Comparison of ENCODE assay signal across 9 cellular contexts in genomic region chr1:1432951-1433803, GRCh38. TPM values are rescaled to one million over a fixed set of nuclear protein-coding genes. Genes with fewer than 3 reads are reported as not detected.
DNase-seq lines count a peak whose midpoint lies in the region; ATAC-seq and FAIRE-seq lines count a peak whose summit lies in the region.
"Had no signal": no experiment of that assay in that cellular context is flagged by ENCODE, and none has a peak within 500 bp of the region (broad histone marks: within the 10 kb centered on the region; RNA-seq: fewer than 3 reads in every experiment).

No MANE protein-coding gene starts in this region.

- ATAC-seq in GM21515 (IDR thresholded peaks at IDR 0.05; ENCODE audit: unreplicated experiment) = no peak
- ATAC-seq in GM19324 (IDR thresholded peaks at IDR 0.05; ENCODE audit: low FRiP score, unreplicated experiment) = no peak
- no peak for ATAC-seq in GM18861 (IDR thresholded peaks at IDR 0.05; ENCODE audit: unreplicated experiment)

- no peak for FAIRE-seq in frontal cortex (lab: Jason Lieb, UNC)
- FAIRE-seq: endometrium had no signal

- peak; percentile 9 for DNase-seq in GM03348 (ENCODE audit: low spot score)
- DNase-seq in NCI-H774 (lab: John Stamatoyannopoulos, UW) = peak; percentile 19
- peak; percentile 67 to 80 for DNase-seq in frontal cortex (ENCODE audit: low spot score in 2 of 2)
- DNase-seq in occipital lobe (lab: John Stamatoyannopoulos, UW) = peak; percentile 74
- DNase-seq in effector CD4-positive, alpha-beta T cell = no peak

RNA-seq across cellular contexts. Expression of gene VWA1, which starts 2.3 kb away (rescaled TPM):
- total RNA-seq in frontal cortex (2.9 TPM), occipital lobe (4.1 TPM)

RNA-seq across cellular contexts. Expression of gene ANKRD65, which starts 12.1 kb away (rescaled TPM):
- total RNA-seq in frontal cortex (1.2 TPM), occipital lobe (1.4 TPM)

RNA-seq across cellular contexts. Expression of gene ATAD3C, which starts 16.3 kb away (rescaled TPM):
- total RNA-seq in frontal cortex = not detected
- total RNA-seq in occipital lobe = 0.62 TPM

RNA-seq across cellular contexts. Expression of gene MRPL20, which starts 26.1 kb away (rescaled TPM):
- total RNA-seq in frontal cortex (54.6 TPM), occipital lobe (50.4 TPM)

RNA-seq across cellular contexts. Expression of gene CCNL2, which starts 34.0 kb away (rescaled TPM):
- 84.0 TPM for total RNA-seq in frontal cortex
- total RNA-seq in occipital lobe = 116 TPM
